In the genomic region with DNA sequence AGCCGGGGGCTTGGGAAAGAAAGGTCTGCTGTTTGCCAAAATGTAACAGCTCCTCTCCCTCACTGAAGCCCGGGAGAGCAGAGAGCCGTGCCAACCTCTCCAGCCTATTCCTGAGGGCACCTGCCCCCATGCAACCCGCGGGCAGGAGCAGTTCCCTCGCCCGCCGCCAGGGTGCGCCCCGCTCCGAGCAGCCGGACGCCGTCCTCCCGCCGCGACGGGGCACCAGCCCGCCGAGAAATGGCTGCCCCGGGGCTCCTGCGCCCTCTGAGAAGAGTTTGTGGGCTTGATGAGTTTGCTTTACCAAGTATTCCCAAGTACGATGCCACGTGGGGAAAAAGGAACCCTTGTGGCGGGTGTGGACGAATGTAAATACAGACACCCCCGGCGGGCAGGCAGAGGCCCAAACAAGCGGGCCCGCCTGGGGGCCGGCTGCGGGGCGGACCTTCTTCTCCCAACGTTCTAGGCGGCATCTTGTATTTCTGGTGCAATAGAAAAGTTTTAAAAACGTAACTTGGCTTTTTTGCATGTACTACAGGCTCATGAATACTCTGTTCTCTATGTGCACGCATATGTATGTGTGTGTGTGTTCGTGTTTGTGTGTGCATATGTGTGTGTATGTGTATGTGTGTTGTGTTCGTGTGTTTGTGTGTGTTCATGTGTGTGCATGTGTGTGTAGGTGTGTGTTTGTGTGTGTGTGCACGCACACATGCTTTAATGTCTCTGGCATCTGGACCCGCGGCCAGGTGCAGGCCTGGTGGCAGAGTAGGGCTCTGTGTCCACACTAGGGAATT, we compare ENCODE assay signal across 8 cellular contexts.
A peak's percentile ranks its signal among the peaks of the same experiment; 100 is the strongest.
DNase-seq lines count a peak whose midpoint lies in the region; ATAC-seq and TF ChIP-seq lines count a peak whose summit lies in the region.

No MANE protein-coding gene starts in this region.

- intact Hi-C loops in right lobe of liver (cut with DNase I), result loop anchor here (5.0 kb wide), 2 partner anchors 163 to 173 kb away; a partner anchor contains a TSS

- no peak overlapping the region for H3K4me3 ChIP-seq in H7 (ENCODE audit: insufficient read depth, low read depth, low read length)
- H3K4me3 ChIP-seq in right lobe of liver, result no peak overlapping the region

- peak; percentile 94 to 99 (median 98) for TF ChIP-seq CTCF in right lobe of liver (IDR thresholded peaks at IDR 0.05)

- DNase-seq in ELR (ENCODE audit: low read depth) (peak; percentile 63), H7 (peak; percentile 96), NCI-H1105 (lab: John Stamatoyannopoulos, UW) (peak; percentile 75), cerebellar cortex (ENCODE audit: low spot score) (peak; percentile 35), right lobe of liver (peak; percentile 74 to 77 (median 76))
- DNase-seq in activated CD4-positive, alpha-beta T cell treated with anti-CD3 and anti-CD28 coated beads for 1 hour, result peak; percentile 72
- peak; percentile 66 to 75 (median 67) for DNase-seq in stimulated activated CD4-positive, alpha-beta T cell treated with anti-CD3 and anti-CD28 coated beads, TNF-alpha, amount 100 ng/mL, for 4 hours (ENCODE audit: low read depth in 3 of 3)

- H3K27ac ChIP-seq in right lobe of liver, result no peak overlapping the region

- WGBS in right lobe of liver (ENCODE audit: insufficient coverage, low coverage, low lambda C conversion rate, missing lambda C conversion rate), result 52% methylated on average over 17 of the region's 42 CpGs

- H3K36me3 ChIP-seq in H7 (replicated peaks; ENCODE audit: control insufficient read depth, insufficient read depth, low read length) (no peaks in the 10 kb centered on the region), right lobe of liver (no peaks in the 10 kb centered on the region)

- no peaks in the 10 kb centered on the region for H3K9me3 ChIP-seq in right lobe of liver

- no peak for TF ChIP-seq POLR2A in right lobe of liver (IDR thresholded peaks at IDR 0.05)

- no peaks in the 10 kb centered on the region for H3K4me1 ChIP-seq in right lobe of liver

- no peaks in the 10 kb centered on the region; the same call in 1 of the 2 replicates for H3K27me3 ChIP-seq in H7 (ENCODE audit: control insufficient read depth, insufficient read depth, low read length)
- no peaks in the 10 kb centered on the region for H3K27me3 ChIP-seq in right lobe of liver

- peak; percentile 88 to 95 (median 88) for ATAC-seq in right lobe of liver
- ATAC-seq in HG03439 (IDR thresholded peaks at IDR 0.05; ENCODE audit: unreplicated experiment), result no peak

Comparison
In these comparisons a context has a peak if more than half of its experiments do, and no peak if none do; other contexts are left out.
1. DNase-seq: peak in every context shown above with its lines; median percentile 96 in H7; 76 in right lobe of liver; 75 in NCI-H1105; 72 in activated CD4-positive, alpha-beta T cell treated with anti-CD3 and anti-CD28 coated beads for 1 hour; 67 in stimulated activated CD4-positive, alpha-beta T cell treated with anti-CD3 and anti-CD28 coated beads, TNF-alpha, amount 100 ng/mL, for 4 hours; 63 in ELR; 35 in cerebellar cortex.